In genomic region chr15:83943043-83943442, GRCh38 we compare ENCODE assay signal across 18 cellular contexts.
DNase-seq lines count a peak whose midpoint lies in the region; ATAC-seq, FAIRE-seq and TF ChIP-seq lines count a peak whose summit lies in the region.
"Had no signal": no experiment of that assay in that cellular context is flagged by ENCODE, and none has a peak within 500 bp of the region (broad histone marks: within the 10 kb centered on the region; RNA-seq: fewer than 3 reads in every experiment).

No MANE protein-coding gene starts in this region.

- no peak for TF ChIP-seq POLR2A in GM12878 (IDR thresholded peaks at IDR 0.05; ENCODE audit: low read depth, low read length)
- TF ChIP-seq POLR2A in esophagus squamous epithelium (IDR thresholded peaks at IDR 0.05) = no peak

- no peak for TF ChIP-seq EP300 in GM12878 (IDR thresholded peaks at IDR 0.05; ENCODE audit: borderline replicate concordance in 1 of 2, control insufficient read depth in 1 of 2, low read depth in 2 of 2, low read length in 2 of 2)

- H3K36me3 ChIP-seq in OCI-LY3 (replicated peaks; ENCODE audit: low read depth, low read length) = no peaks in the 10 kb centered on the region
- H3K36me3 ChIP-seq in GM12878 (ENCODE audit: control insufficient read depth in 2 of 2, insufficient read depth in 2 of 2, low read length in 1 of 2) = no peaks in the 10 kb centered on the region
- H3K36me3 ChIP-seq in osteoblast (ENCODE audit: insufficient read depth, low read length) = no peaks in the 10 kb centered on the region
- no peaks in the 10 kb centered on the region for H3K36me3 ChIP-seq in esophagus squamous epithelium

- no peak for FAIRE-seq in GM12878 (lab: Jason Lieb, UNC)
- FAIRE-seq: GM18507 had no signal

- no peak for TF ChIP-seq RAD21 in GM12878 (IDR thresholded peaks at IDR 0.05; ENCODE audit: insufficient read depth, low read depth, low read length)

- no peaks in the 10 kb centered on the region for H3K79me2 ChIP-seq in OCI-LY3 (ENCODE audit: low read length)
- no peaks in the 10 kb centered on the region for H3K79me2 ChIP-seq in GM12878 (ENCODE audit: control insufficient read depth, insufficient read depth, low read length)
- no peaks in the 10 kb centered on the region for H3K79me2 ChIP-seq in osteoblast (ENCODE audit: insufficient read depth, low read length)

- SMC1A ChIA-PET in GM12878 (lab: Charles Lee; ENCODE audit: uncharacterized antibody, unreplicated experiment) = interaction anchor here (1.2 to 2.8 kb wide), 4 partner anchors 12 to 50 kb away, joined by 3 to 12 read pairs (median 4); no protein-coding TSS in a partner anchor

- intact Hi-C loops in GM12878 (cut with micrococcal nuclease; ENCODE audit: unreplicated experiment) (no loop called here), esophagus squamous epithelium (cut with DNase I) (no loop called here)

- H3K4me2 ChIP-seq in OCI-LY3 (ENCODE audit: low read length) (peak overlapping the region; percentile 29), GM12878 (ENCODE audit: control insufficient read depth, insufficient read depth) (no peak overlapping the region), osteoblast (ENCODE audit: insufficient read depth, low read length) (no peak overlapping the region)

- in situ Hi-C loops in GM12878 (cut with MboI) = no loop called here

- POLR2A ChIA-PET in GM12878 (lab: Charles Lee) = interaction anchor here (1.1 kb wide), 2 partner anchors 11 to 23 kb away, joined by 3 read pairs; no protein-coding TSS in a partner anchor

- ATAC-seq in GM12878 (no peak), GM19324 (IDR thresholded peaks at IDR 0.05; ENCODE audit: low FRiP score, unreplicated experiment) (no peak)

- no peaks in the 10 kb centered on the region for H3K27me3 ChIP-seq in OCI-LY3 (ENCODE audit: low read depth, low read length)
- no peaks in the 10 kb centered on the region for H3K27me3 ChIP-seq in GM12878 (replicated peaks in 1 of 2; ENCODE audit: control insufficient read depth in 2 of 2, insufficient read depth in 2 of 2, low read length in 1 of 2)
- H3K27me3 ChIP-seq in osteoblast (ENCODE audit: insufficient read depth, low read length) = no peaks in the 10 kb centered on the region
- no peaks in the 10 kb centered on the region for H3K27me3 ChIP-seq in esophagus squamous epithelium

- no peak overlapping the region for H3K4me3 ChIP-seq in OCI-LY3 (ENCODE audit: low read length)
- no peak overlapping the region for H3K4me3 ChIP-seq in GM12878
- H3K4me3 ChIP-seq in epithelial cell of esophagus (ENCODE audit: low read length) = no peak overlapping the region
- H3K4me3 ChIP-seq in osteoblast (ENCODE audit: insufficient read depth, low read length) = no peak overlapping the region
- no peak overlapping the region for H3K4me3 ChIP-seq in esophagus squamous epithelium

- no peak for TF ChIP-seq CTCF in OCI-LY3 (IDR thresholded peaks at IDR 0.05; ENCODE audit: low read depth, low read length)
- TF ChIP-seq CTCF in GM12878 (IDR thresholded peaks at IDR 0.05 in 2 of 3, conservative IDR thresholded peaks at IDR 0.05 in 1 of 3; ENCODE audit: control insufficient read depth in 2 of 3, extremely low read depth in 1 of 3, insufficient read depth in 1 of 3, low read depth in 3 of 3, low read length in 3 of 3) = no peak
- no peak for TF ChIP-seq CTCF in epithelial cell of esophagus (IDR thresholded peaks at IDR 0.05; ENCODE audit: insufficient read depth, low read depth, low read length, missing control alignments)
- no peak for TF ChIP-seq CTCF in osteoblast (IDR thresholded peaks at IDR 0.05; ENCODE audit: extremely low read depth, low read depth, low read length)
- TF ChIP-seq CTCF in esophagus squamous epithelium (IDR thresholded peaks at IDR 0.05) = no peak

- WGBS in GM12878 (ENCODE audit: insufficient coverage, insufficient replicate concordance, low lambda C conversion rate, missing lambda C conversion rate) = 17% methylated on average over 3 of the region's 3 CpGs
- 78 to 79% methylated on average over 3 of the region's 3 CpGs for WGBS in esophagus squamous epithelium, 2 donors

- BruUV-seq in GM12878 (replicated peaks; lab: Mats Ljungman, UMichigan) = no TSS peak

- DNase-seq in GM12878 (ENCODE audit: low read depth, low spot score) = no peak
- DNase-seq in epithelial cell of esophagus (ENCODE audit: low read depth) = peak; percentile 62
- peak; percentile 1 for DNase-seq in osteoblast (ENCODE audit: insufficient read length, low spot score, missing footprints)
- no peak for DNase-seq in activated CD4-positive, alpha-beta T cell treated with anti-CD3 and anti-CD28 coated beads for 1 hour
- DNase-seq in GM19240 (ENCODE audit: insufficient read length, low spot score) = no peak
- DNase-seq in esophagus squamous epithelium (lab: John Stamatoyannopoulos, UW) = no peak
- DNase-seq: C1 segment of cervical spinal cord; Calu3; CD4-positive, alpha-beta memory T cell; COR-L47; DMS53; DMS79 treated with DMSO at 0.1 percent for 48 hours; GOT3; H7; HCEC 1CT had no signal

- H3K9me3 ChIP-seq in OCI-LY3 (ENCODE audit: insufficient read depth, low read length) (no peaks in the 10 kb centered on the region), GM12878 (replicated peaks; ENCODE audit: control insufficient read depth, insufficient read depth, low read length) (no peaks in the 10 kb centered on the region), osteoblast (ENCODE audit: low read depth, low read length) (no peaks in the 10 kb centered on the region), esophagus squamous epithelium (no peaks in the 10 kb centered on the region)

- H2AFZ ChIP-seq in OCI-LY3 (ENCODE audit: low read depth, low read length) (peak overlapping the region; percentile 73), GM12878 (ENCODE audit: control insufficient read depth, low read depth, low read length) (no peak overlapping the region; the same call in 1 of the 2 replicates), osteoblast (ENCODE audit: low read length) (no peak overlapping the region)

- RAD21 ChIA-PET in GM12878 (lab: Charles Lee; ENCODE audit: unreplicated experiment) = no interaction called here

- CTCF ChIA-PET in GM12878 (lab: Yijun Ruan, JAX) = interaction anchor here (1.3 to 1.6 kb wide), 2 partner anchors 11 to 13 kb away, joined by 4 to 5 read pairs; no protein-coding TSS in a partner anchor

- H3K9ac ChIP-seq in OCI-LY3 (ENCODE audit: low read length) (no peak overlapping the region), GM12878 (ENCODE audit: control insufficient read depth, insufficient read depth, low read length) (no peak overlapping the region)

- H4K20me1 ChIP-seq in OCI-LY3 (ENCODE audit: insufficient read depth, low read length) (no peaks in the 10 kb centered on the region), GM12878 (ENCODE audit: control insufficient read depth, insufficient read depth) (no peaks in the 10 kb centered on the region), osteoblast (ENCODE audit: insufficient read depth, low read length) (no peaks in the 10 kb centered on the region)

- H3K27ac ChIP-seq in OCI-LY3 (ENCODE audit: low read length) (no peak overlapping the region), GM12878 (ENCODE audit: control insufficient read depth, insufficient read depth) (no peak overlapping the region), osteoblast (ENCODE audit: low read depth, low read length) (no peak overlapping the region), esophagus squamous epithelium (no peak overlapping the region)

- H3K4me1 ChIP-seq in OCI-LY3 (ENCODE audit: low read length) (peaks cover 13% of the 10 kb centered on the region), GM12878 (ENCODE audit: control insufficient read depth, insufficient read depth, low read length) (peaks cover 5% of the 10 kb centered on the region), osteoblast (ENCODE audit: insufficient read depth, low read length) (no peaks in the 10 kb centered on the region), esophagus squamous epithelium (no peaks in the 10 kb centered on the region)

TF ChIP-seq in GM12878, 131 proteins besides CTCF, POLR2A, EP300 and RAD21:
- no peak for TF ChIP-seq ESRRA (IDR thresholded peaks at IDR 0.05; ENCODE audit: low read length)
- TF ChIP-seq JUNB (IDR thresholded peaks at IDR 0.05) = 0 out of 2 replicates have a peak, but pooled peaks have one; percentile 21
TF ChIP-seq in GM12878: peak in this region for 1.

Comparison
In these comparisons a context has a peak if more than half of its experiments do, and no peak if none do; other contexts are left out.
1. DNase-seq: peak in epithelial cell of esophagus (single experiment) and osteoblast (single experiment); none in GM12878 (single experiment), activated CD4-positive, alpha-beta T cell treated with anti-CD3 and anti-CD28 coated beads for 1 hour (single experiment), GM19240 (single experiment) and esophagus squamous epithelium (single experiment).